1 cellular context compared by ENCODE assay signal in genomic region chr11:67996622-67997459, GRCh38.
TF ChIP-seq lines count a peak whose summit lies in the region.

No MANE protein-coding gene starts in this region.

TF ChIP-seq in GM23338, 12 proteins besides CTCF, POLR2A, EP300 and RAD21 (continued from another document):
- TF ChIP-seq, protein P1, sequence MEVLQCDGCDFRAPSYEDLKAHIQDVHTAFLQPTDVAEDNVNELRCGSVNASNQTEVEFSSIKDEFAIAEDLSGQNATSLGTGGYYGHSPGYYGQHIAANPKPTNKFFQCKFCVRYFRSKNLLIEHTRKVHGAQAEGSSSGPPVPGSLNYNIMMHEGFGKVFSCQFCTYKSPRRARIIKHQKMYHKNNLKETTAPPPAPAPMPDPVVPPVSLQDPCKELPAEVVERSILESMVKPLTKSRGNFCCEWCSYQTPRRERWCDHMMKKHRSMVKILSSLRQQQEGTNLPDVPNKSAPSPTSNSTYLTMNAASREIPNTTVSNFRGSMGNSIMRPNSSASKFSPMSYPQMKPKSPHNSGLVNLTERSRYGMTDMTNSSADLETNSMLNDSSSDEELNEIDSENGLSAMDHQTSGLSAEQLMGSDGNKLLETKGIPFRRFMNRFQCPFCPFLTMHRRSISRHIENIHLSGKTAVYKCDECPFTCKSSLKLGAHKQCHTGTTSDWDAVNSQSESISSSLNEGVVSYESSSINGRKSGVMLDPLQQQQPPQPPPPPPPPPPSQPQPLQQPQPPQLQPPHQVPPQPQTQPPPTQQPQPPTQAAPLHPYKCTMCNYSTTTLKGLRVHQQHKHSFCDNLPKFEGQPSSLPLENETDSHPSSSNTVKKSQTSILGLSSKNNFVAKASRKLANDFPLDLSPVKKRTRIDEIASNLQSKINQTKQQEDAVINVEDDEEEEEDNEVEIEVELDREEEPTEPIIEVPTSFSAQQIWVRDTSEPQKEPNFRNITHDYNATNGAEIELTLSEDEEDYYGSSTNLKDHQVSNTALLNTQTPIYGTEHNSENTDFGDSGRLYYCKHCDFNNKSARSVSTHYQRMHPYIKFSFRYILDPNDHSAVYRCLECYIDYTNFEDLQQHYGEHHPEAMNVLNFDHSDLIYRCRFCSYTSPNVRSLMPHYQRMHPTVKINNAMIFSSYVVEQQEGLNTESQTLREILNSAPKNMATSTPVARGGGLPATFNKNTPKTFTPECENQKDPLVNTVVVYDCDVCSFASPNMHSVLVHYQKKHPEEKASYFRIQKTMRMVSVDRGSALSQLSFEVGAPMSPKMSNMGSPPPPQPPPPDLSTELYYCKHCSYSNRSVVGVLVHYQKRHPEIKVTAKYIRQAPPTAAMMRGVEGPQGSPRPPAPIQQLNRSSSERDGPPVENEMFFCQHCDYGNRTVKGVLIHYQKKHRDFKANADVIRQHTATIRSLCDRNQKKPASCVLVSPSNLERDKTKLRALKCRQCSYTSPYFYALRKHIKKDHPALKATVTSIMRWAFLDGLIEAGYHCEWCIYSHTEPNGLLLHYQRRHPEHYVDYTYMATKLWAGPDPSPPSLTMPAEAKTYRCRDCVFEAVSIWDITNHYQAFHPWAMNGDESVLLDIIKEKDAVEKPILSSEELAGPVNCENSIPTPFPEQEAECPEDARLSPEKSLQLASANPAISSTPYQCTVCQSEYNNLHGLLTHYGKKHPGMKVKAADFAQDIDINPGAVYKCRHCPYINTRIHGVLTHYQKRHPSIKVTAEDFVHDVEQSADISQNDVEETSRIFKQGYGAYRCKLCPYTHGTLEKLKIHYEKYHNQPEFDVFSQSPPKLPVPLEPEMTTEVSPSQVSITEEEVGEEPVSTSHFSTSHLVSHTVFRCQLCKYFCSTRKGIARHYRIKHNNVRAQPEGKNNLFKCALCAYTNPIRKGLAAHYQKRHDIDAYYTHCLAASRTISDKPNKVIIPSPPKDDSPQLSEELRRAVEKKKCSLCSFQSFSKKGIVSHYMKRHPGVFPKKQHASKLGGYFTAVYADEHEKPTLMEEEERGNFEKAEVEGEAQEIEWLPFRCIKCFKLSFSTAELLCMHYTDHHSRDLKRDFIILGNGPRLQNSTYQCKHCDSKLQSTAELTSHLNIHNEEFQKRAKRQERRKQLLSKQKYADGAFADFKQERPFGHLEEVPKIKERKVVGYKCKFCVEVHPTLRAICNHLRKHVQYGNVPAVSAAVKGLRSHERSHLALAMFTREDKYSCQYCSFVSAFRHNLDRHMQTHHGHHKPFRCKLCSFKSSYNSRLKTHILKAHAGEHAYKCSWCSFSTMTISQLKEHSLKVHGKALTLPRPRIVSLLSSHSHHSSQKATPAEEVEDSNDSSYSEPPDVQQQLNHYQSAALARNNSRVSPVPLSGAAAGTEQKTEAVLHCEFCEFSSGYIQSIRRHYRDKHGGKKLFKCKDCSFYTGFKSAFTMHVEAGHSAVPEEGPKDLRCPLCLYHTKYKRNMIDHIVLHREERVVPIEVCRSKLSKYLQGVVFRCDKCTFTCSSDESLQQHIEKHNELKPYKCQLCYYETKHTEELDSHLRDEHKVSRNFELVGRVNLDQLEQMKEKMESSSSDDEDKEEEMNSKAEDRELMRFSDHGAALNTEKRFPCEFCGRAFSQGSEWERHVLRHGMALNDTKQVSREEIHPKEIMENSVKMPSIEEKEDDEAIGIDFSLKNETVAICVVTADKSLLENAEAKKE (CRISPR knock-in tag; IDR thresholded peaks at IDR 0.05), result no peak
- no peak for TF ChIP-seq ZNF114 (CRISPR knock-in tag; IDR thresholded peaks at IDR 0.05)
- TF ChIP-seq ZNF331 (CRISPR knock-in tag; IDR thresholded peaks at IDR 0.05; ENCODE audit: low read depth), result no peak
- peak; percentile 57 for TF ChIP-seq POLR2AphosphoS5 (IDR thresholded peaks at IDR 0.05; ENCODE audit: low read depth)
- no peak for TF ChIP-seq JUNB (IDR thresholded peaks at IDR 0.05; ENCODE audit: unreplicated experiment)
